ENCODE assay signal across 21 cellular contexts in the genomic region with DNA sequence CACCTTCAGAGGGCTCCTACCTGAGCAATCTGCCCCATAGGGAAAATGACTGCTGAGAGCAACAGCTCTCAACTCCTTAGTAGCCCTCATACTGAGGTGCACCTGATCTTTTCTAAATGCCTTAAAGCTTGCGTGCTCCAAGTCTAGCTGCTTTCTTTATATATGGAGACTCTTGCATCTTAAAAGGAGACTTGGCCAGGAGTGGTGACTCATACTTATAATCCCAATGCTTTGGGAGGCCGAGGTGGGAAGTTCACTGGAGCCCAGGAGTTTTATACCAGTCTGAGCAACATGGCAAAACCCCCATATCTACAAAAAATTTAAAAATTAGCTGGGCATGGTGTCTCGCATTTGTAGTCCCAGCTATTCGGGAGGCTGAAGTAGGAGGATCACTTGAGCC.
DNase-seq lines count a peak whose midpoint lies in the region; ATAC-seq and TF ChIP-seq lines count a peak whose summit lies in the region.
"Had no signal": no experiment of that assay in that cellular context is flagged by ENCODE, and none has a peak within 500 bp of the region (broad histone marks: within the 10 kb centered on the region; RNA-seq: fewer than 3 reads in every experiment).

No MANE protein-coding gene starts in this region.

- WGBS in lower leg skin, 2 donors, result 86 to 91% methylated on average over 4 of the region's 4 CpGs

- peaks cover 5% of the 10 kb centered on the region for H3K9me3 Mint-ChIP-seq in activated T-cell treated with anti-CD3 and anti-CD28 coated beads, Interleukin-2, amount 50 U/mL, for 24 hours
- H3K9me3 Mint-ChIP-seq: CD8-positive, alpha-beta memory T cell had no signal

- TF ChIP-seq CTCF in lower leg skin (IDR thresholded peaks at IDR 0.05), result no peak

- peak overlapping the region; percentile 26 for H3K27ac ChIP-seq in substantia nigra (ENCODE audit: low read depth, low read length, poor library complexity, severe bottlenecking)
- H3K27ac ChIP-seq: BLaER1, HL-60 had no signal

- H3K27me3 Mint-ChIP-seq in activated T-cell treated with anti-CD3 and anti-CD28 coated beads, Interleukin-2, amount 50 U/mL, for 24 hours, result no peaks in the 10 kb centered on the region
- H3K27me3 Mint-ChIP-seq: CD8-positive, alpha-beta memory T cell had no signal

- peaks cover 10% of the 10 kb centered on the region for H3K4me1 Mint-ChIP-seq in activated T-cell treated with anti-CD3 and anti-CD28 coated beads, Interleukin-2, amount 50 U/mL, for 24 hours (ENCODE audit: low read depth)

- intact Hi-C loops in lower leg skin (cut with DNase I; ENCODE audit: low total_unique reads), result loop anchor here (10.0 kb wide), 2 partner anchors 281 to 631 kb away; no protein-coding TSS in a partner anchor

- no peak overlapping the region for H3K27ac Mint-ChIP-seq in activated T-cell treated with anti-CD3 and anti-CD28 coated beads, Interleukin-2, amount 50 U/mL, for 24 hours
- H3K27ac Mint-ChIP-seq: H9 had no signal

- no peak overlapping the region for H3K4me3 ChIP-seq in lower leg skin (ENCODE audit: low read depth, poor library complexity, severe bottlenecking)
- H3K4me3 ChIP-seq: A549, BLaER1 had no signal

- no peaks in the 10 kb centered on the region for H3K36me3 Mint-ChIP-seq in activated T-cell treated with anti-CD3 and anti-CD28 coated beads, Interleukin-2, amount 50 U/mL, for 24 hours (ENCODE audit: low read depth)
- H3K36me3 Mint-ChIP-seq: CD8-positive, alpha-beta memory T cell had no signal

- H3K4me3 Mint-ChIP-seq in activated T-cell treated with anti-CD3 and anti-CD28 coated beads, Interleukin-2, amount 50 U/mL, for 24 hours, result no peak overlapping the region
- H3K4me3 Mint-ChIP-seq: CD8-positive, alpha-beta memory T cell; H9 had no signal

- peak; percentile 7 for DNase-seq in activated T-cell treated with anti-CD3 and anti-CD28 coated beads, Interleukin-2, amount 50 U/mL, for 24 hours
- no peak for DNase-seq in activated T-cell treated with anti-CD3 and anti-CD28 coated beads for 4 hours
- peak; percentile 33 for DNase-seq in M059J (ENCODE audit: low read depth)
- peak; percentile 33 for DNase-seq in glomerular visceral epithelial cell (ENCODE audit: extremely low spot score)
- no peak for DNase-seq in substantia nigra (lab: John Stamatoyannopoulos, UW)
- no peak for DNase-seq in lower leg skin (ENCODE audit: low spot score in 2 of 2)
- no peak for DNase-seq in ecto neural progenitor cell (ENCODE audit: low spot score)
- DNase-seq: CD8-positive, alpha-beta memory T cell; H9; Kasumi-1; NCI-H1105 treated with DMSO at 0.1 percent for 48 hours; NCI-H1694 treated with DMSO at 0.1 percent for 48 hours; NCI-H510A; NCI-H774; RPMI8226; SIG-M5 had no signal

- no peak for ATAC-seq in HG02885 (IDR thresholded peaks at IDR 0.05; ENCODE audit: poor library complexity, unreplicated experiment)
- ATAC-seq: A549, SK-N-SH treated with all-trans-retinoic acid at 6 μM for 48 hours had no signal

- no peak for TF ChIP-seq POLR2A in lower leg skin (IDR thresholded peaks at IDR 0.05)

Comparison
In these comparisons a context has a peak if more than half of its experiments do, and no peak if none do; other contexts are left out.
1. DNase-seq: peak in activated T-cell treated with anti-CD3 and anti-CD28 coated beads, Interleukin-2, amount 50 U/mL, for 24 hours (single experiment), M059J (single experiment) and glomerular visceral epithelial cell (single experiment); none in activated T-cell treated with anti-CD3 and anti-CD28 coated beads for 4 hours (single experiment), substantia nigra (0 of 49), lower leg skin (0 of 2) and ecto neural progenitor cell (single experiment).